1 cellular context compared by ENCODE assay signal in genomic region chr5:32450952-32451351, GRCh38.
TF ChIP-seq lines count a peak whose summit lies in the region.

No MANE protein-coding gene starts in this region.

TF ChIP-seq in GM12878, 131 proteins besides CTCF, POLR2A, EP300 and RAD21:
- TF ChIP-seq RB1 (IDR thresholded peaks at IDR 0.05; ENCODE audit: borderline replicate concordance) (no peak), NR2C2 (IDR thresholded peaks at IDR 0.05; ENCODE audit: borderline replicate concordance, control insufficient read depth, insufficient read length, low read depth) (no peak), STAT3 (IDR thresholded peaks at IDR 0.05; ENCODE audit: low read depth, low read length) (no peak), RCOR1 (conservative IDR thresholded peaks at IDR 0.05; ENCODE audit: low read depth, low read length) (no peak), PML (IDR thresholded peaks at IDR 0.05; ENCODE audit: low read length) (no peak), RELB (IDR thresholded peaks at IDR 0.05; ENCODE audit: low read depth) (no peak), MYC (IDR thresholded peaks at IDR 0.05; ENCODE audit: insufficient read depth, insufficient read length, insufficient replicate concordance, low read length, severe bottlenecking) (no peak), YBX1 (IDR thresholded peaks at IDR 0.05) (no peak), PBX3 (IDR thresholded peaks at IDR 0.05; ENCODE audit: insufficient replicate concordance, low read depth, low read length) (no peak), RELA (IDR thresholded peaks at IDR 0.05; ENCODE audit: borderline replicate concordance, partially characterized antibody) (no peak), EGR1 (IDR thresholded peaks at IDR 0.05; ENCODE audit: borderline replicate concordance in 1 of 2, low read depth in 2 of 2, low read length in 2 of 2) (no peak), POU2F2 (IDR thresholded peaks at IDR 0.05; ENCODE audit: borderline replicate concordance, low read depth, low read length) (no peak), NFYA (IDR thresholded peaks at IDR 0.05; ENCODE audit: borderline replicate concordance, low read depth, low read length) (no peak), TARDBP (IDR thresholded peaks at IDR 0.05; ENCODE audit: borderline replicate concordance) (no peak), EED (IDR thresholded peaks at IDR 0.05; ENCODE audit: low read depth) (no peak), IRF5 (IDR thresholded peaks at IDR 0.05; ENCODE audit: borderline replicate concordance) (no peak), FOXM1 (IDR thresholded peaks at IDR 0.05; ENCODE audit: low read depth, low read length) (no peak)
